22 cellular contexts compared by ENCODE assay signal in genomic region chr9:21684231-21684630, GRCh38.
DNase-seq lines count a peak whose midpoint lies in the region; ATAC-seq and TF ChIP-seq lines count a peak whose summit lies in the region.
"Had no signal": no experiment of that assay in that cellular context is flagged by ENCODE, and none has a peak within 500 bp of the region (broad histone marks: within the 10 kb centered on the region; RNA-seq: fewer than 3 reads in every experiment).

No MANE protein-coding gene starts in this region.

- H3K9me3 ChIP-seq in OCI-LY3 (ENCODE audit: insufficient read depth, low read length), result no peaks in the 10 kb centered on the region
- no peaks in the 10 kb centered on the region for H3K9me3 ChIP-seq in skeletal muscle satellite cell (replicated peaks; ENCODE audit: low read length)
- H3K9me3 ChIP-seq: left ventricle myocardium inferior, thyroid gland had no signal

- H3K4me3 ChIP-seq in OCI-LY3 (ENCODE audit: low read length) (no peak overlapping the region), astrocyte of the spinal cord (ENCODE audit: low read depth, low read length) (no peak overlapping the region), skeletal muscle satellite cell (ENCODE audit: low read length) (no peak overlapping the region)
- H3K4me3 ChIP-seq: K562, left ventricle myocardium inferior, thyroid gland had no signal

- H2AFZ ChIP-seq in OCI-LY3 (ENCODE audit: low read depth, low read length), result no peak overlapping the region

- DNase-seq in HFFc6 (no peak), astrocyte of the spinal cord (ENCODE audit: low read depth, low spot score) (peak; percentile 14), GM13977 (ENCODE audit: low spot score) (no peak), ecto neural progenitor cell (ENCODE audit: low spot score) (no peak)
- DNase-seq: activated CD4-positive, alpha-beta T cell treated with anti-CD3 and anti-CD28 coated beads, Interleukin-2, amount 10 ng/mL, durations not matched to agents 24 days and 14 days; CD4-positive, alpha-beta T cell; effector CD4-positive, alpha-beta T cell; immature natural killer cell; left ventricle myocardium inferior; midbrain; natural killer cell; NCI-H1436 treated with DMSO at 0.1 percent for 48 hours; NCI-H526 treated with DMSO at 0.1 percent for 48 hours had no signal

- no peaks in the 10 kb centered on the region for H3K79me2 ChIP-seq in OCI-LY3 (ENCODE audit: low read length)

- H3K4me2 ChIP-seq in OCI-LY3 (ENCODE audit: low read length) (peak overlapping the region; percentile 31), skeletal muscle satellite cell (ENCODE audit: low read length) (no peak overlapping the region)

- H3K27ac ChIP-seq in OCI-LY3 (ENCODE audit: low read length), result no peak overlapping the region
- H3K27ac ChIP-seq: brain microvascular endothelial cell, left ventricle myocardium inferior, thyroid gland, VCaP had no signal

- H3K9ac ChIP-seq in OCI-LY3 (ENCODE audit: low read length) (no peak overlapping the region), skeletal muscle satellite cell (ENCODE audit: low read depth, low read length) (peak overlapping the region; percentile 10)

- H3K4me1 Mint-ChIP-seq in HFFc6 (ENCODE audit: low read depth), result peaks cover 94% of the 10 kb centered on the region
- H3K4me1 Mint-ChIP-seq: immature natural killer cell, natural killer cell had no signal

- H3K9me3 Mint-ChIP-seq in HFFc6, result no peaks in the 10 kb centered on the region
- H3K9me3 Mint-ChIP-seq: activated CD4-positive, alpha-beta T cell treated with anti-CD3 and anti-CD28 coated beads, Interleukin-2, amount 10 ng/mL, durations not matched to agents 24 days and 14 days; activated T-helper 2 cell treated with anti-CD3 and anti-CD28 coated beads, Interferon-gamma antibody, Interleukin-2, Interleukin-4, amounts not matched to agents 10 μg/mL and 5 μg/mL and 100 μg/mL, durations not matched to agents 14 hours and 24 hours and 36 hours; CD4-positive, alpha-beta T cell; natural killer cell had no signal

- in situ Hi-C loops in astrocyte of the spinal cord (cut with HindIII; ENCODE audit: low sequenced_read_pairs), result no loop called here
- in situ Hi-C loops in GM13977 (cut with MboI; ENCODE audit: low pct_unique_long_range_greater_than_20kb, low sequenced_read_pairs, unreplicated experiment), result no loop called here

- H3K36me3 ChIP-seq in OCI-LY3 (replicated peaks; ENCODE audit: low read depth, low read length) (no peaks in the 10 kb centered on the region), skeletal muscle satellite cell (ENCODE audit: insufficient read depth, low read length) (no peaks in the 10 kb centered on the region)
- H3K36me3 ChIP-seq: brain microvascular endothelial cell, left ventricle myocardium inferior, thyroid gland had no signal

- no peak overlapping the region for H3K4me3 Mint-ChIP-seq in HFFc6
- H3K4me3 Mint-ChIP-seq: CD4-positive, alpha-beta T cell; immature natural killer cell; natural killer cell had no signal

- H3K27me3 Mint-ChIP-seq in HFFc6 (ENCODE audit: insufficient read depth), result no peaks in the 10 kb centered on the region
- H3K27me3 Mint-ChIP-seq: activated CD4-positive, alpha-beta T cell treated with anti-CD3 and anti-CD28 coated beads, Interleukin-2, amount 10 ng/mL, durations not matched to agents 24 days and 14 days; CD4-positive, alpha-beta T cell had no signal

- H3K36me3 Mint-ChIP-seq in HFFc6 (ENCODE audit: low read depth), result peaks cover 4% of the 10 kb centered on the region; the same call in 1 of the 2 replicates
- H3K36me3 Mint-ChIP-seq: immature natural killer cell, natural killer cell had no signal

- H3K27me3 ChIP-seq in OCI-LY3 (ENCODE audit: low read depth, low read length) (peaks cover 7% of the 10 kb centered on the region; the same call in 1 of the 2 replicates), skeletal muscle satellite cell (ENCODE audit: control insufficient read depth, insufficient read depth, low read length) (no peaks in the 10 kb centered on the region)
- H3K27me3 ChIP-seq: brain microvascular endothelial cell, thyroid gland had no signal

- TF ChIP-seq CTCF in HFFc6 (IDR thresholded peaks at IDR 0.05) (no peak), OCI-LY3 (IDR thresholded peaks at IDR 0.05; ENCODE audit: low read depth, low read length) (no peak), astrocyte of the spinal cord (IDR thresholded peaks at IDR 0.05; ENCODE audit: low read depth, low read length) (no peak), GM13977 (IDR thresholded peaks at IDR 0.05; ENCODE audit: extremely low read depth, insufficient read depth, missing control alignments) (no peak)

- peak overlapping the region; percentile 97 for H3K27ac Mint-ChIP-seq in HFFc6
- H3K27ac Mint-ChIP-seq: activated T-helper 2 cell treated with anti-CD3 and anti-CD28 coated beads, Interferon-gamma antibody, Interleukin-2, Interleukin-4, amounts not matched to agents 10 μg/mL and 5 μg/mL and 100 μg/mL, durations not matched to agents 14 hours and 24 hours and 36 hours; CD4-positive, alpha-beta T cell; immature natural killer cell; natural killer cell had no signal

- no peak for ATAC-seq in HG02885 (IDR thresholded peaks at IDR 0.05; ENCODE audit: poor library complexity, unreplicated experiment)
- ATAC-seq: K562, natural killer cell, Right ventricle myocardium inferior had no signal

- H4K20me1 ChIP-seq in OCI-LY3 (ENCODE audit: insufficient read depth, low read length), result no peaks in the 10 kb centered on the region

- H3K4me1 ChIP-seq in OCI-LY3 (ENCODE audit: low read length), result peaks cover 14% of the 10 kb centered on the region
- H3K4me1 ChIP-seq in skeletal muscle satellite cell (ENCODE audit: control insufficient read depth, insufficient read depth, low read length), result peaks cover 92% of the 10 kb centered on the region
- H3K4me1 ChIP-seq: left ventricle myocardium inferior had no signal
